ENCODE assay signal across 1 cellular context in genomic region chr14:54935100-54935499, GRCh38.
TF ChIP-seq lines count a peak whose summit lies in the region.

No MANE protein-coding gene starts in this region.

TF ChIP-seq in HepG2, 621 proteins besides CTCF, POLR2A, EP300 and RAD21:
- TF ChIP-seq FOXA1 (IDR thresholded peaks at IDR 0.05) (no peak), FOXA1 (CRISPR knock-in tag; IDR thresholded peaks at IDR 0.05) (peak; percentile 60), ZSCAN25 (CRISPR knock-in tag; IDR thresholded peaks at IDR 0.05) (no peak), PAXIP1 (CRISPR knock-in tag; conservative IDR thresholded peaks at IDR 0.05) (0 out of 2 replicates have a peak, but pooled peaks have one; percentile 31), AHDC1 (CRISPR knock-in tag; IDR thresholded peaks at IDR 0.05; ENCODE audit: borderline replicate concordance) (peak; percentile 17; the same call in 1 of the 2 replicates), ARID5B (CRISPR knock-in tag; IDR thresholded peaks at IDR 0.05) (peak; percentile 39; the same call in 1 of the 2 replicates), ZNF460 (CRISPR knock-in tag; IDR thresholded peaks at IDR 0.05; ENCODE audit: borderline replicate concordance) (peak; percentile 12; the same call in 1 of the 2 replicates), LCORL (IDR thresholded peaks at IDR 0.05) (no peak), LCORL (CRISPR knock-in tag; IDR thresholded peaks at IDR 0.05) (no peak), FOXA3 (CRISPR knock-in tag; IDR thresholded peaks at IDR 0.05) (peak; percentile 49; the same call in 1 of the 2 replicates)
TF ChIP-seq in HepG2: peak in this region for 6.
